Comparison of ENCODE assay signal across 20 cellular contexts in the genomic region with DNA sequence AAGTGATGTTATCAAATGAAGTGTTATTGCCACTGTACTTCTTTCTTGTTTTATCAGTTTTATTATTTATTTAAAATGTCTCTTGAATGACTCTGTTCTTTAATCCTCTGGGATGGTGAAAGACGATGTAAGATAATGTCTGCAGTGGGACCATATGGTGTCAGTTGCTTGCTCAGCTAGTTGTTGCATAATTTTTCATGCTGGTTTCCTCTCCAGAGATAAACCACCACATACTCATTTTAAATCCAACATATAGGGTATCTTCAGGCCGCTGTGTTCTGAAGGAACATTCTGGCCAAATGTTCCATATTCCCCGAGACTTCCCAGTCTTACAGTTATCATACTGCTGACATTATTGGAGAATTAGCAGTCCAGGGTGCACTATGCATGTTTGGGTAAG.
"Had no signal": no experiment of that assay in that cellular context is flagged by ENCODE, and none has a peak within 500 bp of the region (broad histone marks: within the 10 kb centered on the region; RNA-seq: fewer than 3 reads in every experiment).

No MANE protein-coding gene starts in this region.

- H3K9me3 ChIP-seq: esophagus squamous epithelium, gastroesophageal sphincter, pancreas, suprapubic skin, thyroid gland had no signal

- H3K36me3 ChIP-seq: esophagus squamous epithelium, gastroesophageal sphincter, pancreas, suprapubic skin, thyroid gland had no signal

- H3K4me3 ChIP-seq: esophagus squamous epithelium, gastroesophageal sphincter, lung, pancreas, suprapubic skin, thyroid gland had no signal

- FAIRE-seq: keratinocyte, pancreas, small intestine, urothelium cell line had no signal

- H3K27me3 ChIP-seq: esophagus squamous epithelium, gastroesophageal sphincter, pancreas, suprapubic skin, thyroid gland had no signal

- DNase-seq: dermis blood vessel endothelial cell; esophagus squamous epithelium; foreskin fibroblast; glutamatergic neuron; left ventricle myocardium superior; mesenchymal stem cell; midbrain; naive B cell; occipital lobe; pancreas; right cardiac atrium; small intestine; stimulated activated CD4-positive, alpha-beta T cell treated with anti-CD3 and anti-CD28 coated beads, Interleukin-2, amount 100 ng/mL, for 48 hours; stimulated activated naive CD4-positive, alpha-beta T cell treated with Interleukin-2 at 50 U/mL for 16 hours; thyroid gland had no signal

- H3K27ac ChIP-seq: esophagus squamous epithelium, gastroesophageal sphincter, pancreas, suprapubic skin, thyroid gland had no signal

- ATAC-seq: gastroesophageal sphincter, left ventricle myocardium superior, pancreas, right cardiac atrium had no signal

- H3K4me1 ChIP-seq: esophagus squamous epithelium, gastroesophageal sphincter, pancreas, suprapubic skin, thyroid gland had no signal
